Comparison of ENCODE assay signal across 15 cellular contexts in genomic region chr4:68951078-68951805, GRCh38. TPM values are rescaled to one million over a fixed set of nuclear protein-coding genes. Genes with fewer than 3 reads are reported as not detected.
DNase-seq lines count a peak whose midpoint lies in the region; ATAC-seq, FAIRE-seq and TF ChIP-seq lines count a peak whose summit lies in the region.
"Had no signal": no experiment of that assay in that cellular context is flagged by ENCODE, and none has a peak within 500 bp of the region (broad histone marks: within the 10 kb centered on the region; RNA-seq: fewer than 3 reads in every experiment).

Gene UGT2A3, minus strand, starts transcription at chr4:68951804. Its CDS starts 44 bp downstream, at chr4:68951760.

- H3K4me1 Mint-ChIP-seq in neural progenitor cell, result peaks cover 5% of the 10 kb centered on the region

- H3K9ac ChIP-seq in neural progenitor cell (no peak within 1 kb of the TSS), GM23248 (no peak within 1 kb of the TSS)

- H3K27me3 ChIP-seq in neural progenitor cell (no peaks in the 10 kb centered on the region), GM23248 (replicated peaks; ENCODE audit: insufficient read depth) (no peaks in the 10 kb centered on the region)
- H3K27me3 ChIP-seq: upper lobe of left lung had no signal

- H3K9me3 Mint-ChIP-seq in neural progenitor cell, result no peaks in the 10 kb centered on the region

- ATAC-seq in GM19025 (IDR thresholded peaks at IDR 0.05; ENCODE audit: low read depth, unreplicated experiment), result peak; percentile 56
- ATAC-seq: activated CD8-positive, alpha-beta T cell treated with anti-CD3 and anti-CD28 coated beads, Interleukin-2, amount 10 ng/mL, durations not matched to agents 7 days and 5 days had no signal

- DNase-seq in RCC 7860 (ENCODE audit: low spot score), result peak; percentile 98
- DNase-seq in iPS DF 19.7 (ENCODE audit: low read depth, low spot score), result peak; percentile 40
- no peak for DNase-seq in neural progenitor cell (ENCODE audit: low spot score)
- no peak for DNase-seq in GM13977 (ENCODE audit: low spot score)
- no peak for DNase-seq in NCI-H69 (lab: John Stamatoyannopoulos, UW)
- DNase-seq in GM23248, result no peak
- DNase-seq in NCI-H524 treated with DMSO at 0.1 percent for 48 hours (lab: John Stamatoyannopoulos, UW), result no peak
- DNase-seq: activated CD8-positive, alpha-beta T cell treated with anti-CD3 and anti-CD28 coated beads, Interleukin-2, amount 10 ng/mL, durations not matched to agents 7 days and 5 days; posterior cingulate gyrus; T-helper 9 cell; upper lobe of left lung had no signal

- no peaks in the 10 kb centered on the region for H3K27me3 Mint-ChIP-seq in neural progenitor cell (ENCODE audit: insufficient read depth, low read depth)

- H3K27ac ChIP-seq in neural progenitor cell (no peak within 1 kb of the TSS), GM23248 (no peak within 1 kb of the TSS)
- H3K27ac ChIP-seq: HL-60, upper lobe of left lung had no signal

- no peaks in the 10 kb centered on the region for H3K9me3 ChIP-seq in neural progenitor cell (ENCODE audit: low read depth)
- no peaks in the 10 kb centered on the region for H3K9me3 ChIP-seq in GM23248 (ENCODE audit: low read depth)
- H3K9me3 ChIP-seq: upper lobe of left lung had no signal

- no peaks in the 10 kb centered on the region for H3K36me3 Mint-ChIP-seq in neural progenitor cell

- H3F3A ChIP-seq in neural progenitor cell (ENCODE audit: low read depth), result no peaks in the 10 kb centered on the region
- no peaks in the 10 kb centered on the region for H3F3A ChIP-seq in GM23248 (ENCODE audit: insufficient read depth)

- WGBS in GM23248 (ENCODE audit: low coverage in 1 of 2, low lambda C conversion rate in 2 of 2, missing lambda C conversion rate in 2 of 2), 2 experiments, result 12 to 13% methylated on average over 5 of the region's 5 CpGs

- H2AFZ ChIP-seq in neural progenitor cell (replicated peaks), result no peak within 1 kb of the TSS
- no peak within 1 kb of the TSS for H2AFZ ChIP-seq in GM23248

- H4K20me1 ChIP-seq in neural progenitor cell (ENCODE audit: low read depth) (no peaks in the 10 kb centered on the region), GM23248 (ENCODE audit: insufficient read depth) (no peaks in the 10 kb centered on the region)

- H3K79me2 ChIP-seq in neural progenitor cell (ENCODE audit: low read depth), result no peaks in the 10 kb centered on the region
- H3K79me2 ChIP-seq in GM23248 (ENCODE audit: insufficient read depth), result no peaks in the 10 kb centered on the region

- TF ChIP-seq CTCF in neural progenitor cell (IDR thresholded peaks at IDR 0.05) (no peak), GM13977 (IDR thresholded peaks at IDR 0.05; ENCODE audit: extremely low read depth, insufficient read depth, missing control alignments) (no peak)

- H3K9me2 ChIP-seq in GM23248 (ENCODE audit: insufficient read depth), result no peaks in the 10 kb centered on the region

- H3K27ac Mint-ChIP-seq in neural progenitor cell, result peak within 1 kb of the TSS; percentile 37
- H3K27ac Mint-ChIP-seq: activated CD8-positive, alpha-beta T cell treated with anti-CD3 and anti-CD28 coated beads, Interleukin-2, amount 10 ng/mL, durations not matched to agents 7 days and 5 days had no signal

- H3K4me2 ChIP-seq in neural progenitor cell, result no peak within 1 kb of the TSS
- no peak within 1 kb of the TSS for H3K4me2 ChIP-seq in GM23248 (ENCODE audit: unreplicated experiment)

- H3K36me3 ChIP-seq in neural progenitor cell, result no peaks in the 10 kb centered on the region
- H3K36me3 ChIP-seq in GM23248 (ENCODE audit: low read depth), result no peaks in the 10 kb centered on the region
- H3K36me3 ChIP-seq: upper lobe of left lung had no signal

- in situ Hi-C loops in GM13977 (cut with MboI; ENCODE audit: low pct_unique_long_range_greater_than_20kb, low sequenced_read_pairs, unreplicated experiment) (no loop called here), GM23248 (cut with MboI) (no loop called here)

- FAIRE-seq in RCC 7860 (lab: Jason Lieb, UNC), result peak; percentile 98
- FAIRE-seq: astrocyte had no signal

- no peak within 1 kb of the TSS for H3K4me3 Mint-ChIP-seq in neural progenitor cell
- H3K4me3 Mint-ChIP-seq: activated CD8-positive, alpha-beta T cell treated with anti-CD3 and anti-CD28 coated beads, Interleukin-2, amount 10 ng/mL, durations not matched to agents 7 days and 5 days had no signal

- H3K4me3 ChIP-seq in neural progenitor cell (no peak within 1 kb of the TSS), GM23248 (no peak within 1 kb of the TSS)
- H3K4me3 ChIP-seq: upper lobe of left lung had no signal

- H3K4me1 ChIP-seq in neural progenitor cell (no peaks in the 10 kb centered on the region), GM23248 (ENCODE audit: insufficient read depth) (no peaks in the 10 kb centered on the region)
- H3K4me1 ChIP-seq: upper lobe of left lung had no signal

RNA-seq across cellular contexts. Expression of gene UGT2A3, which starts in this region (rescaled TPM):
- not detected in 2 replicates for total RNA-seq in neural progenitor cell (ENCODE audit: low replicate concordance)
- not detected in 2 replicates for total RNA-seq in GM23248 (2014; rRNA removed; shearing (Covaris generic))
- polyA plus RNA-seq in GM23248 (2016; fragmentation: Nextera tagmentation; extraction: Ambion mirVana), result not detected in 2 replicates
- total RNA-seq: activated CD8-positive, alpha-beta T cell treated with anti-CD3 and anti-CD28 coated beads, Interleukin-2, amount 10 ng/mL, durations not matched to agents 7 days and 5 days; astrocyte; dermis microvascular lymphatic vessel endothelial cell had no signal

Comparison
In these comparisons a context has a peak if more than half of its experiments do, and no peak if none do; other contexts are left out.
1. DNase-seq: peak in RCC 7860 (single experiment) and iPS DF 19.7 (single experiment); none in neural progenitor cell (single experiment), GM13977 (single experiment), NCI-H69 (single experiment), GM23248 (single experiment) and NCI-H524 treated with DMSO at 0.1 percent for 48 hours (single experiment).